In the genomic region with DNA sequence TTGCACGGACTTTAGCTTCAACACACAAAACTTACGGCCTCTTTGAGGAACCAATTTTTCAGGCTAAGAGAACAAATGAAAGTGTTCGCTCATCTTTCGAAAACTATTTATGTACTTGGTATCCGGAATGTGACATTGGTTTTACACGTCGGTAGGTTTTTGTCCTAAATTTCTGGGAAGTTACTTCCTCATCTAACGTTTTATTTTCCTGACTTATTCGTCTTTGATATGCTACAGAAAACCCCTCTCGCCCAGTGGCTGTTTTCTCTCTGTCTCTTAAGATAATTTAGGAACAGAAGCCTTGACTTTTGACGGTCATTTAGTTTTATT, we compare ENCODE assay signal across 1 cellular context.
TF ChIP-seq lines count a peak whose summit lies in the region.

No MANE protein-coding gene starts in this region.

TF ChIP-seq in WTC11, 78 proteins besides CTCF, POLR2A, EP300 and RAD21 (continued from another document):
- TF ChIP-seq, protein P1, sequence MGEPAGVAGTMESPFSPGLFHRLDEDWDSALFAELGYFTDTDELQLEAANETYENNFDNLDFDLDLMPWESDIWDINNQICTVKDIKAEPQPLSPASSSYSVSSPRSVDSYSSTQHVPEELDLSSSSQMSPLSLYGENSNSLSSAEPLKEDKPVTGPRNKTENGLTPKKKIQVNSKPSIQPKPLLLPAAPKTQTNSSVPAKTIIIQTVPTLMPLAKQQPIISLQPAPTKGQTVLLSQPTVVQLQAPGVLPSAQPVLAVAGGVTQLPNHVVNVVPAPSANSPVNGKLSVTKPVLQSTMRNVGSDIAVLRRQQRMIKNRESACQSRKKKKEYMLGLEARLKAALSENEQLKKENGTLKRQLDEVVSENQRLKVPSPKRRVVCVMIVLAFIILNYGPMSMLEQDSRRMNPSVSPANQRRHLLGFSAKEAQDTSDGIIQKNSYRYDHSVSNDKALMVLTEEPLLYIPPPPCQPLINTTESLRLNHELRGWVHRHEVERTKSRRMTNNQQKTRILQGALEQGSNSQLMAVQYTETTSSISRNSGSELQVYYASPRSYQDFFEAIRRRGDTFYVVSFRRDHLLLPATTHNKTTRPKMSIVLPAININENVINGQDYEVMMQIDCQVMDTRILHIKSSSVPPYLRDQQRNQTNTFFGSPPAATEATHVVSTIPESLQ (CRISPR knock-in tag; IDR thresholded peaks at IDR 0.05): no peak
- TF ChIP-seq, protein P2, sequence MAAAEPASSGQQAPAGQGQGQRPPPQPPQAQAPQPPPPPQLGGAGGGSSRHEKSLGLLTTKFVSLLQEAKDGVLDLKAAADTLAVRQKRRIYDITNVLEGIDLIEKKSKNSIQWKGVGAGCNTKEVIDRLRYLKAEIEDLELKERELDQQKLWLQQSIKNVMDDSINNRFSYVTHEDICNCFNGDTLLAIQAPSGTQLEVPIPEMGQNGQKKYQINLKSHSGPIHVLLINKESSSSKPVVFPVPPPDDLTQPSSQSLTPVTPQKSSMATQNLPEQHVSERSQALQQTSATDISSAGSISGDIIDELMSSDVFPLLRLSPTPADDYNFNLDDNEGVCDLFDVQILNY (CRISPR knock-in tag; IDR thresholded peaks at IDR 0.05): no peak
- TF ChIP-seq, protein P3, sequence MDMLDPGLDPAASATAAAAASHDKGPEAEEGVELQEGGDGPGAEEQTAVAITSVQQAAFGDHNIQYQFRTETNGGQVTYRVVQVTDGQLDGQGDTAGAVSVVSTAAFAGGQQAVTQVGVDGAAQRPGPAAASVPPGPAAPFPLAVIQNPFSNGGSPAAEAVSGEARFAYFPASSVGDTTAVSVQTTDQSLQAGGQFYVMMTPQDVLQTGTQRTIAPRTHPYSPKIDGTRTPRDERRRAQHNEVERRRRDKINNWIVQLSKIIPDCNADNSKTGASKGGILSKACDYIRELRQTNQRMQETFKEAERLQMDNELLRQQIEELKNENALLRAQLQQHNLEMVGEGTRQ (CRISPR knock-in tag; IDR thresholded peaks at IDR 0.05): no peak
- TF ChIP-seq TEAD1 (CRISPR knock-in tag; IDR thresholded peaks at IDR 0.05): no peak
- TF ChIP-seq, protein P4, sequence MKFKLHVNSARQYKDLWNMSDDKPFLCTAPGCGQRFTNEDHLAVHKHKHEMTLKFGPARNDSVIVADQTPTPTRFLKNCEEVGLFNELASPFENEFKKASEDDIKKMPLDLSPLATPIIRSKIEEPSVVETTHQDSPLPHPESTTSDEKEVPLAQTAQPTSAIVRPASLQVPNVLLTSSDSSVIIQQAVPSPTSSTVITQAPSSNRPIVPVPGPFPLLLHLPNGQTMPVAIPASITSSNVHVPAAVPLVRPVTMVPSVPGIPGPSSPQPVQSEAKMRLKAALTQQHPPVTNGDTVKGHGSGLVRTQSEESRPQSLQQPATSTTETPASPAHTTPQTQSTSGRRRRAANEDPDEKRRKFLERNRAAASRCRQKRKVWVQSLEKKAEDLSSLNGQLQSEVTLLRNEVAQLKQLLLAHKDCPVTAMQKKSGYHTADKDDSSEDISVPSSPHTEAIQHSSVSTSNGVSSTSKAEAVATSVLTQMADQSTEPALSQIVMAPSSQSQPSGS (CRISPR knock-in tag; IDR thresholded peaks at IDR 0.05; ENCODE audit: borderline replicate concordance, low read depth): no peak
- TF ChIP-seq NFE2L1 (CRISPR knock-in tag; IDR thresholded peaks at IDR 0.05): no peak
- TF ChIP-seq, protein P5, sequence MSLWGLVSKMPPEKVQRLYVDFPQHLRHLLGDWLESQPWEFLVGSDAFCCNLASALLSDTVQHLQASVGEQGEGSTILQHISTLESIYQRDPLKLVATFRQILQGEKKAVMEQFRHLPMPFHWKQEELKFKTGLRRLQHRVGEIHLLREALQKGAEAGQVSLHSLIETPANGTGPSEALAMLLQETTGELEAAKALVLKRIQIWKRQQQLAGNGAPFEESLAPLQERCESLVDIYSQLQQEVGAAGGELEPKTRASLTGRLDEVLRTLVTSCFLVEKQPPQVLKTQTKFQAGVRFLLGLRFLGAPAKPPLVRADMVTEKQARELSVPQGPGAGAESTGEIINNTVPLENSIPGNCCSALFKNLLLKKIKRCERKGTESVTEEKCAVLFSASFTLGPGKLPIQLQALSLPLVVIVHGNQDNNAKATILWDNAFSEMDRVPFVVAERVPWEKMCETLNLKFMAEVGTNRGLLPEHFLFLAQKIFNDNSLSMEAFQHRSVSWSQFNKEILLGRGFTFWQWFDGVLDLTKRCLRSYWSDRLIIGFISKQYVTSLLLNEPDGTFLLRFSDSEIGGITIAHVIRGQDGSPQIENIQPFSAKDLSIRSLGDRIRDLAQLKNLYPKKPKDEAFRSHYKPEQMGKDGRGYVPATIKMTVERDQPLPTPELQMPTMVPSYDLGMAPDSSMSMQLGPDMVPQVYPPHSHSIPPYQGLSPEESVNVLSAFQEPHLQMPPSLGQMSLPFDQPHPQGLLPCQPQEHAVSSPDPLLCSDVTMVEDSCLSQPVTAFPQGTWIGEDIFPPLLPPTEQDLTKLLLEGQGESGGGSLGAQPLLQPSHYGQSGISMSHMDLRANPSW (CRISPR knock-in tag; conservative IDR thresholded peaks at IDR 0.05; ENCODE audit: low read depth): no peak
TF ChIP-seq in WTC11: peak in this region for 0.
